In genomic region chr1:70227439-70227838, GRCh38 we compare ENCODE assay signal across 11 cellular contexts. TPM values are rescaled to one million over a fixed set of nuclear protein-coding genes. Genes with fewer than 3 reads are reported as not detected.
DNase-seq lines count a peak whose midpoint lies in the region; ATAC-seq and TF ChIP-seq lines count a peak whose summit lies in the region.
"Had no signal": no experiment of that assay in that cellular context is flagged by ENCODE, and none has a peak within 500 bp of the region (broad histone marks: within the 10 kb centered on the region; RNA-seq: fewer than 3 reads in every experiment).

No MANE protein-coding gene starts in this region.

- CTCF ChIA-PET in activated naive CD4-positive, alpha-beta T cell treated with anti-CD3 and anti-CD28 coated beads, Interleukin-2, amount 10 ng/mL, durations not matched to agents 7 days and 5 days (lab: Charles Lee), result no interaction called here

- ATAC-seq in HG03439 (IDR thresholded peaks at IDR 0.05; ENCODE audit: unreplicated experiment) (peak; percentile 47), body of pancreas (no peak)
- ATAC-seq in natural killer cell treated with Interleukin-12 subunit alpha and Interleukin-12 subunit beta and Interleukin-15 and Interleukin-18, amount 100 ng/mL, for 72 hours, result peak; percentile 53 to 60

- H3K9me3 Mint-ChIP-seq in activated naive CD4-positive, alpha-beta T cell treated with anti-CD3 and anti-CD28 coated beads, Interleukin-2, amount 10 ng/mL, durations not matched to agents 7 days and 5 days, result no peaks in the 10 kb centered on the region
- H3K9me3 Mint-ChIP-seq in activated T-helper 1 cell treated with anti-CD3 and anti-CD28 coated beads, Interleukin-12 subunit alpha, Interleukin-12 subunit beta, Interleukin-2, Interleukin-4 antibody, amounts not matched to agents 30 ng/mL and 10 ng/mL and 1 ng/mL, durations not matched to agents 14 hours and 24 hours and 36 hours, result no peaks in the 10 kb centered on the region
- H3K9me3 Mint-ChIP-seq in natural killer cell treated with Interleukin-12 subunit alpha and Interleukin-12 subunit beta and Interleukin-15 and Interleukin-18, amount 100 ng/mL, for 72 hours, result no peaks in the 10 kb centered on the region

- WGBS in body of pancreas, 2 donors, result 35 to 37% methylated on average over 1 of the region's 1 CpG

- H3K4me1 ChIP-seq in body of pancreas, result peaks cover 31% of the 10 kb centered on the region

- H3K36me3 ChIP-seq in body of pancreas (replicated peaks in 1 of 2; ENCODE audit: insufficient read depth in 1 of 2, low read depth in 2 of 2), result peaks cover 0 to 13% of the 10 kb centered on the region in 2 donors

- no peak overlapping the region for H3K27ac ChIP-seq in body of pancreas
- H3K27ac ChIP-seq: upper lobe of left lung had no signal

- TF ChIP-seq CTCF in body of pancreas (IDR thresholded peaks at IDR 0.05), result no peak

- peaks cover 48% of the 10 kb centered on the region for H3K4me1 Mint-ChIP-seq in activated naive CD4-positive, alpha-beta T cell treated with anti-CD3 and anti-CD28 coated beads, Interleukin-2, amount 10 ng/mL, durations not matched to agents 7 days and 5 days
- H3K4me1 Mint-ChIP-seq in activated T-helper 1 cell treated with anti-CD3 and anti-CD28 coated beads, Interleukin-12 subunit alpha, Interleukin-12 subunit beta, Interleukin-2, Interleukin-4 antibody, amounts not matched to agents 30 ng/mL and 10 ng/mL and 1 ng/mL, durations not matched to agents 14 hours and 24 hours and 36 hours (ENCODE audit: low read depth), result peaks cover 41% of the 10 kb centered on the region
- H3K4me1 Mint-ChIP-seq in natural killer cell treated with Interleukin-12 subunit alpha and Interleukin-12 subunit beta and Interleukin-15 and Interleukin-18, amount 100 ng/mL, for 72 hours (ENCODE audit: low read depth in 2 of 2), result peaks cover 37 to 55% of the 10 kb centered on the region in 2 donors

- H3K4me3 ChIP-seq in body of pancreas, result no peak overlapping the region
- H3K4me3 ChIP-seq: upper lobe of left lung had no signal

- H3K27me3 ChIP-seq in body of pancreas, result no peaks in the 10 kb centered on the region
- H3K27me3 ChIP-seq: upper lobe of left lung had no signal

- no peak for DNase-seq in activated naive CD4-positive, alpha-beta T cell treated with anti-CD3 and anti-CD28 coated beads, Interleukin-2, amount 10 ng/mL, durations not matched to agents 7 days and 5 days
- DNase-seq in activated naive CD4-positive, alpha-beta T cell treated with Interleukin-2 at 50 U/mL for 16 hours, result no peak
- DNase-seq in activated T-helper 1 cell treated with anti-CD3 and anti-CD28 coated beads, Interleukin-12 subunit alpha, Interleukin-12 subunit beta, Interleukin-2, Interleukin-4 antibody, amounts not matched to agents 30 ng/mL and 10 ng/mL and 1 ng/mL, durations not matched to agents 14 hours and 24 hours and 36 hours (ENCODE audit: low spot score), result no peak
- no peak for DNase-seq in natural killer cell treated with Interleukin-12 subunit alpha and Interleukin-12 subunit beta and Interleukin-15 and Interleukin-18, amount 100 ng/mL, for 72 hours (ENCODE audit: low spot score)
- DNase-seq in iPS-NIHi7 (ENCODE audit: extremely low spot score) (no peak), head of caudate nucleus (no peak), body of pancreas (no peak)
- DNase-seq: Karpas-422, NCI-H748 treated with DMSO at 0.1 percent for 48 hours, upper lobe of left lung had no signal

- peak overlapping the region; percentile 79 for H3K27ac Mint-ChIP-seq in activated naive CD4-positive, alpha-beta T cell treated with anti-CD3 and anti-CD28 coated beads, Interleukin-2, amount 10 ng/mL, durations not matched to agents 7 days and 5 days
- H3K27ac Mint-ChIP-seq in activated T-helper 1 cell treated with anti-CD3 and anti-CD28 coated beads, Interleukin-12 subunit alpha, Interleukin-12 subunit beta, Interleukin-2, Interleukin-4 antibody, amounts not matched to agents 30 ng/mL and 10 ng/mL and 1 ng/mL, durations not matched to agents 14 hours and 24 hours and 36 hours, result peak overlapping the region; percentile 48
- H3K27ac Mint-ChIP-seq in natural killer cell treated with Interleukin-12 subunit alpha and Interleukin-12 subunit beta and Interleukin-15 and Interleukin-18, amount 100 ng/mL, for 72 hours, result peak overlapping the region; percentile 69 to 83

- H3K9me3 ChIP-seq in body of pancreas, result no peaks in the 10 kb centered on the region
- H3K9me3 ChIP-seq: upper lobe of left lung had no signal

- intact Hi-C loops in activated T-helper 1 cell treated with anti-CD3 and anti-CD28 coated beads, Interleukin-12 subunit alpha, Interleukin-12 subunit beta, Interleukin-2, Interleukin-4 antibody, amounts not matched to agents 30 ng/mL and 10 ng/mL and 1 ng/mL, durations not matched to agents 14 hours and 24 hours and 36 hours (cut with micrococcal nuclease), result no loop called here
- intact Hi-C loops in head of caudate nucleus (cut with DNase I), result loop anchor here (10.0 kb wide), 1 partner anchor 177 kb away; no protein-coding TSS in a partner anchor
- intact Hi-C loops in body of pancreas (cut with DNase I), result no loop called here

- H3K36me3 Mint-ChIP-seq in activated naive CD4-positive, alpha-beta T cell treated with anti-CD3 and anti-CD28 coated beads, Interleukin-2, amount 10 ng/mL, durations not matched to agents 7 days and 5 days, result peaks cover 57% of the 10 kb centered on the region
- H3K36me3 Mint-ChIP-seq in activated T-helper 1 cell treated with anti-CD3 and anti-CD28 coated beads, Interleukin-12 subunit alpha, Interleukin-12 subunit beta, Interleukin-2, Interleukin-4 antibody, amounts not matched to agents 30 ng/mL and 10 ng/mL and 1 ng/mL, durations not matched to agents 14 hours and 24 hours and 36 hours (ENCODE audit: low read depth), result peaks cover 51% of the 10 kb centered on the region
- peaks cover 37% of the 10 kb centered on the region for H3K36me3 Mint-ChIP-seq in natural killer cell treated with Interleukin-12 subunit alpha and Interleukin-12 subunit beta and Interleukin-15 and Interleukin-18, amount 100 ng/mL, for 72 hours

- no peak for TF ChIP-seq POLR2A in body of pancreas (IDR thresholded peaks at IDR 0.05)

- H3K4me3 Mint-ChIP-seq in activated naive CD4-positive, alpha-beta T cell treated with anti-CD3 and anti-CD28 coated beads, Interleukin-2, amount 10 ng/mL, durations not matched to agents 7 days and 5 days, result no peak overlapping the region
- H3K4me3 Mint-ChIP-seq in activated T-helper 1 cell treated with anti-CD3 and anti-CD28 coated beads, Interleukin-12 subunit alpha, Interleukin-12 subunit beta, Interleukin-2, Interleukin-4 antibody, amounts not matched to agents 30 ng/mL and 10 ng/mL and 1 ng/mL, durations not matched to agents 14 hours and 24 hours and 36 hours, result no peak overlapping the region
- peak overlapping the region; percentile 32 for H3K4me3 Mint-ChIP-seq in natural killer cell treated with Interleukin-12 subunit alpha and Interleukin-12 subunit beta and Interleukin-15 and Interleukin-18, amount 100 ng/mL, for 72 hours

- H3K27me3 Mint-ChIP-seq in activated naive CD4-positive, alpha-beta T cell treated with anti-CD3 and anti-CD28 coated beads, Interleukin-2, amount 10 ng/mL, durations not matched to agents 7 days and 5 days, result no peaks in the 10 kb centered on the region
- no peaks in the 10 kb centered on the region for H3K27me3 Mint-ChIP-seq in activated T-helper 1 cell treated with anti-CD3 and anti-CD28 coated beads, Interleukin-12 subunit alpha, Interleukin-12 subunit beta, Interleukin-2, Interleukin-4 antibody, amounts not matched to agents 30 ng/mL and 10 ng/mL and 1 ng/mL, durations not matched to agents 14 hours and 24 hours and 36 hours (ENCODE audit: insufficient read depth)
- H3K27me3 Mint-ChIP-seq in natural killer cell treated with Interleukin-12 subunit alpha and Interleukin-12 subunit beta and Interleukin-15 and Interleukin-18, amount 100 ng/mL, for 72 hours, result no peaks in the 10 kb centered on the region

RNA-seq across cellular contexts. Expression of gene SRSF11, which starts 6.3 kb away (rescaled TPM):
- 199 and 202 TPM in 2 replicates for total RNA-seq in activated T-helper 1 cell treated with anti-CD3 and anti-CD28 coated beads, Interleukin-12 subunit alpha, Interleukin-12 subunit beta, Interleukin-2, Interleukin-4 antibody, amounts not matched to agents 30 ng/mL and 10 ng/mL and 1 ng/mL, durations not matched to agents 14 hours and 24 hours and 36 hours
- total RNA-seq in natural killer cell treated with Interleukin-12 subunit alpha and Interleukin-12 subunit beta and Interleukin-15 and Interleukin-18, amount 100 ng/mL, for 72 hours, result 100 to 1,000 TPM; 165 to 218 TPM
- 100 to 1,000 TPM; 157 to 174 TPM for total RNA-seq in body of pancreas

RNA-seq across cellular contexts. Expression of gene LRRC40, which starts 22.1 kb away (rescaled TPM):
- total RNA-seq in activated T-helper 1 cell treated with anti-CD3 and anti-CD28 coated beads, Interleukin-12 subunit alpha, Interleukin-12 subunit beta, Interleukin-2, Interleukin-4 antibody, amounts not matched to agents 30 ng/mL and 10 ng/mL and 1 ng/mL, durations not matched to agents 14 hours and 24 hours and 36 hours, result 22.6 and 23.4 TPM in 2 replicates
- 10 to 100 TPM; 18.2 to 20.4 TPM for total RNA-seq in natural killer cell treated with Interleukin-12 subunit alpha and Interleukin-12 subunit beta and Interleukin-15 and Interleukin-18, amount 100 ng/mL, for 72 hours
- total RNA-seq in body of pancreas, result 1 to 10 TPM; 3.3 to 7.3 TPM
